1 cellular context compared by ENCODE assay signal in genomic region chr3:52248816-52249547, GRCh38.
TF ChIP-seq lines count a peak whose summit lies in the region.

No MANE protein-coding gene starts in this region.

TF ChIP-seq in K562, 482 proteins besides CTCF, POLR2A, EP300 and RAD21:
- TF ChIP-seq RFX1 (IDR thresholded peaks at IDR 0.05) (peak; percentile 94), CSDE1 (IDR thresholded peaks at IDR 0.05) (peak in 1 of 2 experiments; percentile 52; a peak in 1 of 4 replicates), POLR2G (IDR thresholded peaks at IDR 0.05; ENCODE audit: low read depth, low read length) (0 out of 2 replicates have a peak, but pooled peaks have one; percentile 28), BMI1 (IDR thresholded peaks at IDR 0.05; ENCODE audit: low read length) (0 out of 2 replicates have a peak, but pooled peaks have one; percentile 43), CTBP1 (IDR thresholded peaks at IDR 0.05; ENCODE audit: borderline replicate concordance) (peak; percentile 62; the same call in 1 of the 2 replicates), POLR2AphosphoS5 (IDR thresholded peaks at IDR 0.05; ENCODE audit: control insufficient read depth, insufficient read depth, low read depth, low read length) (0 out of 2 replicates have a peak, but pooled peaks have one; percentile 14), ZNF655 (CRISPR knock-in tag; IDR thresholded peaks at IDR 0.05) (no peak), KDM1A (IDR thresholded peaks at IDR 0.05) (peak; percentile 55 to 66; a peak in 2 of 4 replicates), NFIC (IDR thresholded peaks at IDR 0.05) (peak; percentile 90), RCOR1 (IDR thresholded peaks at IDR 0.05; ENCODE audit: borderline replicate concordance in 1 of 2, low read depth in 2 of 2, low read length in 2 of 2) (peak in 1 of 2 experiments; percentile 54; a peak in 1 of 4 replicates)
- TF ChIP-seq, protein P1, sequence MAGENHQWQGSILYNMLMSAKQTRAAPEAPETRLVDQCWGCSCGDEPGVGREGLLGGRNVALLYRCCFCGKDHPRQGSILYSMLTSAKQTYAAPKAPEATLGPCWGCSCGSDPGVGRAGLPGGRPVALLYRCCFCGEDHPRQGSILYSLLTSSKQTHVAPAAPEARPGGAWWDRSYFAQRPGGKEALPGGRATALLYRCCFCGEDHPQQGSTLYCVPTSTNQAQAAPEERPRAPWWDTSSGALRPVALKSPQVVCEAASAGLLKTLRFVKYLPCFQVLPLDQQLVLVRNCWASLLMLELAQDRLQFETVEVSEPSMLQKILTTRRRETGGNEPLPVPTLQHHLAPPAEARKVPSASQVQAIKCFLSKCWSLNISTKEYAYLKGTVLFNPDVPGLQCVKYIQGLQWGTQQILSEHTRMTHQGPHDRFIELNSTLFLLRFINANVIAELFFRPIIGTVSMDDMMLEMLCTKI (IDR thresholded peaks at IDR 0.05; ENCODE audit: partially characterized antibody), result no peak
